In the genomic region with DNA sequence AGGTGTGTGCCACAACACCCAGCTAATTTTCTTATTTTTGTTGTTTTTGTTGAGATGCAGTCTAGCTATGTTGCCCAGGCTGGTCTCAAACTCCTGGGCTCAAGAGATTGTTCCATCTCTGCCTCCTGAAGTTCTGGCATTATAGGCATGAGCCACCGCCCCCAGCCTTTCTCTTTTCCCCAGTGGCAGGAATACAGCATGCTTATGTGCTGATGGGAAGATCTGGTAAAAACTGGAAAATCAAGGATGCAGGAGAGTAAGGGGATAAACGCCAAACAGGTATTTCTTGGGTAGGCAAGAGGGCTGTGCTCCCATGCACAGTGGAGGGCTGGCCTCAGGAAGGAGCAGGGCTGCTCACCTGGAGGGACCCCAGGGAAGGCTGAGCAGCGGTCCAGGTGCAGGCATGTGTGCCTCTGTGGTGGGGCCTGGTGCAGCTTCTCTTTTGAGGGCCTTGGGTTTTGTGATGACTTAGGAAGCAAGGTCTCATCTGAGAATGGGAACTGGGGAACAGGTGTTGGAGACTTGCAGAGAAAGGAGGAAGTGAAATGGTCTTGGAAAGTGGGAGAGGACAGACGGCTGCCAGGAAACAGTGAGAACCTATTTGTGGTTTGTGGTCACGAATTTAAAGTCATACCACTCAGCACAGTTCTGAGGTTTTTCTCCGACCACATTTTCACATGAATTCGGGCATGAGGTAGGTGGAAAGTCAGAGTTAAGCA, we compare ENCODE assay signal across 8 cellular contexts.
DNase-seq lines count a peak whose midpoint lies in the region; ATAC-seq and TF ChIP-seq lines count a peak whose summit lies in the region.

No MANE protein-coding gene starts in this region.

- CTCF ChIA-PET in mammary epithelial cell (lab: Charles Lee; ENCODE audit: low non-redundant PET): no interaction called here

- no peaks in the 10 kb centered on the region for H3K9me3 ChIP-seq in MM.1S (replicated peaks; ENCODE audit: insufficient read depth, low read length)
- no peaks in the 10 kb centered on the region for H3K9me3 ChIP-seq in mammary epithelial cell (replicated peaks; ENCODE audit: insufficient read depth, low read length)

- dilution Hi-C loops in mammary epithelial cell (cut with HindIII; ENCODE audit: low sequenced_read_pairs): no loop called here

- no peaks in the 10 kb centered on the region for H3K9me2 ChIP-seq in MM.1S (replicated peaks; ENCODE audit: insufficient read depth, low read length)

- H4K20me1 ChIP-seq in MM.1S (ENCODE audit: insufficient read depth, low read length): no peaks in the 10 kb centered on the region
- H4K20me1 ChIP-seq in mammary epithelial cell (ENCODE audit: insufficient read depth, low read length): no peaks in the 10 kb centered on the region

- H3K4me3 ChIP-seq in MM.1S (ENCODE audit: low read length): no peak overlapping the region
- no peak overlapping the region for H3K4me3 ChIP-seq in mammary epithelial cell (replicated peaks in 1 of 3; ENCODE audit: insufficient read depth in 1 of 3, low read depth in 2 of 3, low read length in 3 of 3)

- H2AFZ ChIP-seq in MM.1S (ENCODE audit: low read length) (no peak overlapping the region), mammary epithelial cell (ENCODE audit: low read depth, low read length) (no peak overlapping the region)

- intact Hi-C loops in mammary epithelial cell (cut with micrococcal nuclease): no loop called here

- peak; percentile 78 for ATAC-seq in GM18517 (IDR thresholded peaks at IDR 0.05; ENCODE audit: unreplicated experiment)

- in situ Hi-C loops in mammary epithelial cell (cut with MboI; ENCODE audit: low sequenced_read_pairs in 2 of 2): loop anchor here in 1 of 2 donors (25.0 kb wide), 2 partner anchors 377 to 902 kb away; no protein-coding TSS in a partner anchor

- no TSS peak for BruUV-seq in mammary epithelial cell (replicated peaks; lab: Mats Ljungman, UMichigan)

- 32% methylated on average over 6 of the region's 7 CpGs for WGBS in mammary epithelial cell (ENCODE audit: low coverage, missing lambda C conversion rate)

- DNase-seq in H4 (ENCODE audit: low spot score): peak; percentile 83
- peak; percentile 44 for DNase-seq in MM.1S
- peak; percentile 70 for DNase-seq in mammary epithelial cell
- DNase-seq in amniotic stem cell (lab: John Stamatoyannopoulos, UW): no peak
- no peak for DNase-seq in NCI-H1092 (lab: John Stamatoyannopoulos, UW)
- no peak for DNase-seq in hippocampal formation (lab: John Stamatoyannopoulos, UW)
- no peak for DNase-seq in iPS-NIHi7 (ENCODE audit: extremely low spot score)

- H3K36me3 ChIP-seq in MM.1S (replicated peaks; ENCODE audit: insufficient read depth, low read length) (no peaks in the 10 kb centered on the region), mammary epithelial cell (ENCODE audit: insufficient read depth, low read length) (no peaks in the 10 kb centered on the region)

- H3K27ac ChIP-seq in MM.1S (ENCODE audit: low read length): no peak overlapping the region
- H3K27ac ChIP-seq in mammary epithelial cell (ENCODE audit: insufficient read depth, low read depth, low read length): no peak overlapping the region

- peak overlapping the region; percentile 37; the same call in 1 of the 2 replicates for H3K4me2 ChIP-seq in MM.1S (ENCODE audit: low read depth, low read length)
- peak overlapping the region; percentile 22 for H3K4me2 ChIP-seq in mammary epithelial cell (ENCODE audit: insufficient read depth, low read depth, low read length)

- no peaks in the 10 kb centered on the region for H3F3A ChIP-seq in MM.1S (ENCODE audit: insufficient read depth, low read length)

- H3K4me1 ChIP-seq in MM.1S (ENCODE audit: low read length) (peaks cover 11% of the 10 kb centered on the region), mammary epithelial cell (ENCODE audit: insufficient read depth, low read length) (peaks cover 10% of the 10 kb centered on the region)

- no peaks in the 10 kb centered on the region for H3K79me2 ChIP-seq in MM.1S (ENCODE audit: low read length)
- H3K79me2 ChIP-seq in mammary epithelial cell (ENCODE audit: insufficient read depth, low read length): no peaks in the 10 kb centered on the region

- no peak for TF ChIP-seq CTCF in MM.1S (IDR thresholded peaks at IDR 0.05; ENCODE audit: low read length)
- TF ChIP-seq CTCF in mammary epithelial cell (conservative IDR thresholded peaks at IDR 0.05 in 1 of 2, IDR thresholded peaks at IDR 0.05 in 1 of 2; ENCODE audit: extremely low read depth in 1 of 2, insufficient read depth in 1 of 2, low read depth in 1 of 2, low read length in 2 of 2): no peak

- no peak overlapping the region for H3K9ac ChIP-seq in MM.1S (ENCODE audit: low read length)
- no peak overlapping the region for H3K9ac ChIP-seq in mammary epithelial cell (ENCODE audit: insufficient read depth, low read length)

- H3K27me3 ChIP-seq in MM.1S (replicated peaks; ENCODE audit: insufficient read depth, low read length) (peaks cover 75% of the 10 kb centered on the region), mammary epithelial cell (ENCODE audit: insufficient read depth, low read length) (no peaks in the 10 kb centered on the region)

Comparison
In these comparisons a context has a peak if more than half of its experiments do, and no peak if none do; other contexts are left out.
1. DNase-seq: peak in H4 (single experiment), MM.1S (single experiment) and mammary epithelial cell (single experiment); none in amniotic stem cell (single experiment), NCI-H1092 (single experiment), hippocampal formation (0 of 2) and iPS-NIHi7 (single experiment).